Comparison of ENCODE assay signal across 22 cellular contexts in the genomic region with DNA sequence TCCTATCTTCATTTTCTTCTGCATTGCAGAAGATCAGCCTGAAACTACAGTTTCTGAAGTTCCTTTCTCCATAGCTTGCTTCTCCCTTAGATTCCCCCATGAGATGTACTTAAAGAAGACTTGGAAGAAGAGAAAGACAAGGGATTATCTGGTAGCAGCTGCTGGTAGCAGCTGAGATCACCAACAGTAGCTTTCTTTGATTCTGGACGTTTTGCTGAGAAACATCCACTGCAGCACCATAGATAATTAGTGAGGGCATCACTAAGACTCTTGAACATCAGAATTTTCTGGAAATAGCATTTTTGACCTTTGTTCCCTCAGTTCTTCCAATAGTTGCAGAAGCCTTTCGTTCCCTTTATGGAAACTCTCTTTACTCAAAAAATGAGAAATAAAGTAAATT. TPM values are rescaled to one million over a fixed set of nuclear protein-coding genes. Genes with fewer than 3 reads are reported as not detected.
"Had no signal": no experiment of that assay in that cellular context is flagged by ENCODE, and none has a peak within 500 bp of the region (broad histone marks: within the 10 kb centered on the region; RNA-seq: fewer than 3 reads in every experiment).

No MANE protein-coding gene starts in this region.

- H3K36me3 ChIP-seq: heart left ventricle, neutrophil, suprapubic skin, thyroid gland had no signal

- H3K27me3 ChIP-seq: heart left ventricle, neutrophil, suprapubic skin, thyroid gland had no signal

- H3K27ac Mint-ChIP-seq: naive thymus-derived CD4-positive, alpha-beta T cell; type B pancreatic cell had no signal

- H3K4me3 ChIP-seq: heart left ventricle, lung, smooth muscle cell, suprapubic skin, thyroid gland had no signal

- H3K27me3 Mint-ChIP-seq: naive thymus-derived CD4-positive, alpha-beta T cell; type B pancreatic cell had no signal

- H3K4me3 Mint-ChIP-seq: naive thymus-derived CD4-positive, alpha-beta T cell; type B pancreatic cell had no signal

- ATAC-seq: esophagus mucosa; heart left ventricle; naive thymus-derived CD4-positive, alpha-beta T cell had no signal

- H3K4me2 ChIP-seq: smooth muscle cell had no signal

- H3K4me1 ChIP-seq: heart left ventricle, suprapubic skin, thyroid gland had no signal

- H3K36me3 Mint-ChIP-seq: naive thymus-derived CD4-positive, alpha-beta T cell; type B pancreatic cell had no signal

- H3K9me3 ChIP-seq: heart left ventricle, neutrophil, suprapubic skin, thyroid gland had no signal

- DNase-seq: effector memory CD4-positive, alpha-beta T cell; heart left ventricle; hippocampal formation; kidney glomerular epithelial cell; mesenchymal stem cell; naive thymus-derived CD4-positive, alpha-beta T cell; posterior cingulate gyrus; stimulated activated CD4-positive, alpha-beta T cell treated with anti-CD3 and anti-CD28 coated beads, Interleukin-2, amount 100 ng/mL, for 48 hours; stimulated activated naive CD4-positive, alpha-beta T cell treated with Interleukin-2 at 50 U/mL for 16 hours; thyroid gland had no signal

- H3K27ac ChIP-seq: heart left ventricle, neutrophil, suprapubic skin, thyroid gland had no signal

- H3K4me1 Mint-ChIP-seq: naive thymus-derived CD4-positive, alpha-beta T cell had no signal

RNA-seq across cellular contexts. Expression of a gene that starts 0.4 kb away (rescaled TPM):
- total RNA-seq: frontal cortex; glomerular endothelial cell; naive thymus-derived CD4-positive, alpha-beta T cell; pulmonary artery endothelial cell; suprapubic skin had no signal
- polyA plus RNA-seq: fibroblast of lung; naive thymus-derived CD4-positive, alpha-beta T cell; neural cell; smooth muscle cell had no signal

RNA-seq across cellular contexts. Expression of a gene that starts 45.3 kb away (rescaled TPM):
- total RNA-seq: glomerular endothelial cell; naive thymus-derived CD4-positive, alpha-beta T cell; osteoblast; smooth muscle cell; thyroid gland had no signal
- polyA plus RNA-seq: heart left ventricle; naive thymus-derived CD4-positive, alpha-beta T cell; neural cell; smooth muscle cell had no signal
